Comparison of ENCODE assay signal across 11 cellular contexts in genomic region chr7:27113991-27114866, GRCh38. TPM values are rescaled to one million over a fixed set of nuclear protein-coding genes. Genes with fewer than 3 reads are reported as not detected.
A peak's percentile ranks its signal among the peaks of the same experiment; 100 is the strongest.
DNase-seq lines count a peak whose midpoint lies in the region; ATAC-seq and TF ChIP-seq lines count a peak whose summit lies in the region.
"Had no signal": no experiment of that assay in that cellular context is flagged by ENCODE, and none has a peak within 500 bp of the region (broad histone marks: within the 10 kb centered on the region; RNA-seq: fewer than 3 reads in every experiment).

No MANE protein-coding gene starts in this region.

- H3K9me3 Mint-ChIP-seq in CD14-positive monocyte = peaks cover 0 to 4% (median 1%) of the 10 kb centered on the region in 7 donors

- no peak for TF ChIP-seq CTCF in WERI-Rb-1 (IDR thresholded peaks at IDR 0.05; ENCODE audit: low read depth, low read length)
- TF ChIP-seq CTCF in CD14-positive monocyte (IDR thresholded peaks at IDR 0.05) = no peak

- peak overlapping the region; percentile 50 to 70 (median 69) for H3K9ac ChIP-seq in skeletal muscle tissue (ENCODE audit: low read depth in 1 of 3, low read length in 3 of 3)

- H3K4me1 ChIP-seq in skeletal muscle tissue (ENCODE audit: control insufficient read depth in 3 of 3, insufficient read depth in 3 of 3, low read length in 3 of 3) = peaks cover 28 to 43% (median 34%) of the 10 kb centered on the region in 3 donors

- H3K4me1 Mint-ChIP-seq in CD14-positive monocyte = peaks cover 2% of the 10 kb centered on the region

- no peak for ATAC-seq in GM19467 (IDR thresholded peaks at IDR 0.05; ENCODE audit: unreplicated experiment)

- H3K27me3 Mint-ChIP-seq in CD14-positive monocyte (ENCODE audit: low read depth in 3 of 3) = peaks cover 1 to 3% (median 2%) of the 10 kb centered on the region in 3 donors

- no peak overlapping the region for H3K27ac ChIP-seq in WERI-Rb-1
- H3K27ac ChIP-seq in skeletal muscle tissue (ENCODE audit: low read depth, low read length) = peak overlapping the region; percentile 69

- no peak overlapping the region for H3K4me3 Mint-ChIP-seq in CD14-positive monocyte

- H3K27ac Mint-ChIP-seq in CD14-positive monocyte = peak overlapping the region in 1 of 7 donors; percentile 37

- H3K4me3 ChIP-seq in H7 (ENCODE audit: insufficient read depth, low read depth, low read length) = no peak overlapping the region
- peak overlapping the region; percentile 53 for H3K4me3 ChIP-seq in WERI-Rb-1 (ENCODE audit: low read depth, low read length)
- peak overlapping the region; percentile 45 to 71 (median 69) for H3K4me3 ChIP-seq in skeletal muscle tissue (ENCODE audit: low read length in 3 of 3)

- H3K27me3 ChIP-seq in H7 (ENCODE audit: control insufficient read depth, insufficient read depth, low read length) (peaks cover 96% of the 10 kb centered on the region), WERI-Rb-1 (ENCODE audit: insufficient read depth, low read depth, severe bottlenecking) (peaks cover 72% of the 10 kb centered on the region), skeletal muscle tissue (ENCODE audit: control insufficient read depth in 3 of 3, insufficient read depth in 3 of 3, low read length in 3 of 3) (no peaks in the 10 kb centered on the region)

- DNase-seq in H7 = peak; percentile 85
- DNase-seq in WERI-Rb-1 = peak; percentile 55
- DNase-seq in iPS-NIHi11 (ENCODE audit: low spot score) = peak; percentile 64
- no peak for DNase-seq in mucosa of gallbladder (ENCODE audit: low spot score)
- DNase-seq in C1 segment of cervical spinal cord (lab: John Stamatoyannopoulos, UW) = no peak
- no peak for DNase-seq in CD14-positive monocyte (ENCODE audit: low spot score)
- DNase-seq: left cardiac atrium; stimulated activated CD8-positive, alpha-beta memory T cell treated with anti-CD3 and anti-CD28 coated beads, Interleukin-4, amount 100 ng/mL, for 48 hours; T-helper 9 cell had no signal

- H3K36me3 Mint-ChIP-seq in CD14-positive monocyte = no peaks in the 10 kb centered on the region

- H3K9me3 ChIP-seq in WERI-Rb-1 (ENCODE audit: severe bottlenecking) (no peaks in the 10 kb centered on the region), skeletal muscle tissue (ENCODE audit: control insufficient read depth in 3 of 3, low read length in 3 of 3) (no peaks in the 10 kb centered on the region)

- H3K36me3 ChIP-seq in H7 (replicated peaks; ENCODE audit: control insufficient read depth, insufficient read depth, low read length) (no peaks in the 10 kb centered on the region), WERI-Rb-1 (no peaks in the 10 kb centered on the region), skeletal muscle tissue (ENCODE audit: control insufficient read depth in 3 of 3, insufficient read depth in 3 of 3, low read length in 3 of 3) (peaks cover 0 to 6% (median 0%) of the 10 kb centered on the region in 3 donors)

- intact Hi-C loops in CD14-positive monocyte (cut with micrococcal nuclease) = no loop called here

RNA-seq across cellular contexts. Expression of gene HOXA2, which starts 11.7 kb away (rescaled TPM):
- not detected in 2 replicates for total RNA-seq in H7 (2014; rRNA removed; shearing (Covaris generic))
- under 0.01 TPM for total RNA-seq in skeletal muscle tissue
- 0.52 TPM for total RNA-seq in mucosa of gallbladder
- polyA plus RNA-seq in CD14-positive monocyte = not detected

RNA-seq across cellular contexts. Expression of gene HOXA4, which starts 16.3 kb away (rescaled TPM):
- not detected in 2 replicates for total RNA-seq in H7 (2014; rRNA removed; shearing (Covaris generic))
- 2.1 TPM for total RNA-seq in skeletal muscle tissue
- total RNA-seq in mucosa of gallbladder = 2.3 TPM
- polyA plus RNA-seq in CD14-positive monocyte = not detected

RNA-seq across cellular contexts. Expression of gene HOXA1, which starts 18.4 kb away (rescaled TPM):
- 0.10 TPM in 1 of 2 replicates, not detected in the other for total RNA-seq in H7 (2014; rRNA removed; shearing (Covaris generic))
- total RNA-seq in skeletal muscle tissue = not detected
- 0.40 TPM for total RNA-seq in mucosa of gallbladder
- under 1 TPM in 1 of 2 donors, not detected in 1; 0.11 TPM for polyA plus RNA-seq in CD14-positive monocyte

RNA-seq across cellular contexts. Expression of gene HOXA5, which starts 29.3 kb away (rescaled TPM):
- not detected in 2 replicates for total RNA-seq in H7 (2014; rRNA removed; shearing (Covaris generic))
- total RNA-seq in skeletal muscle tissue (4.2 TPM), mucosa of gallbladder (0.81 TPM)
- 1 to 10 TPM in 1 of 2 donors, under 1 TPM in 1; 0.85 to 1.8 TPM for polyA plus RNA-seq in CD14-positive monocyte

RNA-seq across cellular contexts. Expression of gene HOXA6, which starts 33.3 kb away (rescaled TPM):
- not detected in 2 replicates for total RNA-seq in H7 (2014; rRNA removed; shearing (Covaris generic))
- total RNA-seq in skeletal muscle tissue (3.1 TPM), mucosa of gallbladder (0.29 TPM)
- polyA plus RNA-seq in CD14-positive monocyte = not detected
- total RNA-seq: left cardiac atrium had no signal

Comparison
In these comparisons a context has a peak if more than half of its experiments do, and no peak if none do; other contexts are left out.
1. DNase-seq: peak in H7 (single experiment), WERI-Rb-1 (single experiment) and iPS-NIHi11 (single experiment); none in mucosa of gallbladder (single experiment), C1 segment of cervical spinal cord (0 of 14) and CD14-positive monocyte (single experiment).